In genomic region chr7:1479287-1479686, GRCh38 we compare ENCODE assay signal across 34 cellular contexts. TPM values are rescaled to one million over a fixed set of nuclear protein-coding genes. Genes with fewer than 3 reads are reported as not detected.
DNase-seq lines count a peak whose midpoint lies in the region; ATAC-seq, FAIRE-seq and TF ChIP-seq lines count a peak whose summit lies in the region.
"Had no signal": no experiment of that assay in that cellular context is flagged by ENCODE, and none has a peak within 500 bp of the region (broad histone marks: within the 10 kb centered on the region; RNA-seq: fewer than 3 reads in every experiment).

No MANE protein-coding gene starts in this region.

- DNase-seq in HepG2 (ENCODE audit: low spot score) (no peak), right lobe of liver (no peak), H7 (peak; percentile 59), K562 (ENCODE audit: extremely low read depth in 1 of 4, low spot score in 3 of 4) (no peak), DMS53 (lab: John Stamatoyannopoulos, UW) (no peak), retina (no peak)
- DNase-seq: 8988T; ACHN; AML-193; BE2C; C1 segment of cervical spinal cord; Caco-2; Calu3; CD4-positive, alpha-beta memory T cell; CD4-positive, alpha-beta T cell; CD4-positive, CD25-positive, alpha-beta regulatory T cell; CD8-positive, alpha-beta memory T cell; CD8-positive, alpha-beta T cell; COR-L47; DMS 273 treated with DMSO at 0.1 percent for 48 hours; DMS153; DMS79; DMS79 treated with DMSO at 0.1 percent for 48 hours; DND-41; EL had no signal

- intact Hi-C loops in HepG2 (cut with micrococcal nuclease; ENCODE audit: unreplicated experiment) (no loop called here), right lobe of liver (cut with DNase I) (loop anchor here in 1 of 2 donors (10.0 kb wide), 1 partner anchor 54 kb away; no protein-coding TSS in a partner anchor), K562 (cut with micrococcal nuclease) (no loop called here)

- H3K4me2 ChIP-seq in HepG2 (ENCODE audit: low read depth, low read length) = no peak overlapping the region
- H3K4me2 ChIP-seq in K562 (ENCODE audit: insufficient read depth, low read length) = no peak overlapping the region
- H3K4me2 ChIP-seq: A549; BLaER1; BLaER1 treated with 17β-estradiol and CSF1 and Interleukin-3, amounts not matched to agents 10 nM and 100 nM had no signal

- POLR2A ChIA-PET in HepG2 (lab: Yijun Ruan, JAX) (no interaction called here), K562 (lab: Yijun Ruan, JAX) (interaction anchor here (0.7 kb wide), 2 partner anchors 225 to 248 kb away, joined by 3 read pairs; no protein-coding TSS in a partner anchor)

- no peaks in the 10 kb centered on the region for H3K9me1 ChIP-seq in K562 (ENCODE audit: control insufficient read depth, insufficient read depth, low read length)

- H3K27ac ChIP-seq in HepG2 (ENCODE audit: extremely low read length, insufficient read depth, low read length) (no peak overlapping the region), right lobe of liver (no peak overlapping the region), HUES6 (ENCODE audit: low read depth, low read length) (0 out of 2 replicates have a peak overlapping the region, but pooled peaks have one; percentile 11), K562 (ENCODE audit: extremely low read depth, low read depth, low read length) (no peak overlapping the region)
- H3K27ac ChIP-seq: 22Rv1; A549; BLaER1; BLaER1 treated with 17β-estradiol and CSF1 and Interleukin-3, amounts not matched to agents 10 nM and 100 nM; C4-2B had no signal

- H3K27me3 ChIP-seq in HepG2 (ENCODE audit: control insufficient read depth in 1 of 2, insufficient read depth in 2 of 2, low read length in 2 of 2) (no peaks in the 10 kb centered on the region), right lobe of liver (no peaks in the 10 kb centered on the region), H7 (ENCODE audit: control insufficient read depth, insufficient read depth, low read length) (no peaks in the 10 kb centered on the region), HUES6 (ENCODE audit: control insufficient read depth, insufficient read depth, low read length) (no peaks in the 10 kb centered on the region), K562 (ENCODE audit: control insufficient read depth in 2 of 2, insufficient read depth in 2 of 2, low read length in 2 of 2) (no peaks in the 10 kb centered on the region)
- H3K27me3 ChIP-seq: BE2C; BLaER1; BLaER1 treated with 17β-estradiol and CSF1 and Interleukin-3, amounts not matched to agents 10 nM and 100 nM had no signal

- H3K4me3 ChIP-seq in HepG2 (replicated peaks in 1 of 3; ENCODE audit: insufficient read depth in 1 of 3, low read depth in 2 of 3, low read length in 3 of 3) (no peak overlapping the region), right lobe of liver (no peak overlapping the region), H7 (ENCODE audit: insufficient read depth, low read depth, low read length) (no peak overlapping the region), HUES6 (ENCODE audit: low read depth, low read length) (no peak overlapping the region), K562 (no peak overlapping the region)
- H3K4me3 ChIP-seq: A549; BLaER1; BLaER1 treated with 17β-estradiol and CSF1 and Interleukin-3, amounts not matched to agents 10 nM and 100 nM had no signal

- H3K9ac ChIP-seq in HepG2 (ENCODE audit: insufficient read depth, low read depth, low read length) = no peak overlapping the region
- H3K9ac ChIP-seq in HUES6 (ENCODE audit: low read length) = no peak overlapping the region
- no peak overlapping the region for H3K9ac ChIP-seq in K562 (ENCODE audit: insufficient read depth in 1 of 2, low read depth in 2 of 2, low read length in 2 of 2)
- H3K9ac ChIP-seq: BLaER1 had no signal

- peaks cover 15 to 17% of the 10 kb centered on the region in 2 experiments; a peak in 4 of 5 replicates for H3K36me3 ChIP-seq in HepG2 (replicated peaks in 1 of 2; ENCODE audit: control insufficient read depth in 1 of 2, insufficient read depth in 2 of 2, low read length in 2 of 2)
- H3K36me3 ChIP-seq in right lobe of liver = peaks cover 0 to 48% (median 7%) of the 10 kb centered on the region in 4 donors
- peaks cover 18% of the 10 kb centered on the region for H3K36me3 ChIP-seq in H7 (replicated peaks; ENCODE audit: control insufficient read depth, insufficient read depth, low read length)
- H3K36me3 ChIP-seq in HUES6 (ENCODE audit: control insufficient read depth, insufficient read depth, low read length) = peaks cover 96% of the 10 kb centered on the region
- peaks cover 83% of the 10 kb centered on the region; the same call in 1 of the 3 replicates for H3K36me3 ChIP-seq in K562 (ENCODE audit: control insufficient read depth, insufficient read depth, low read length)

- 100% methylated on average over 17 of the region's 24 CpGs for WGBS in HepG2 (ENCODE audit: low lambda C conversion rate)
- 55% methylated on average over 7 of the region's 24 CpGs for WGBS in right lobe of liver (ENCODE audit: insufficient coverage, low coverage, low lambda C conversion rate, missing lambda C conversion rate)
- 94% methylated on average over 13 of the region's 24 CpGs for WGBS in K562 (ENCODE audit: insufficient coverage, low coverage, missing lambda C conversion rate)

- H3K79me2 ChIP-seq in HepG2 (ENCODE audit: insufficient read depth, low read length) = no peaks in the 10 kb centered on the region
- no peaks in the 10 kb centered on the region for H3K79me2 ChIP-seq in K562 (ENCODE audit: control insufficient read depth, insufficient read depth, low read length)

- TF ChIP-seq RAD21 in HepG2 (CRISPR knock-in tag; IDR thresholded peaks at IDR 0.05) = no peak
- no peak for TF ChIP-seq RAD21 in K562 (CRISPR knock-in tag; conservative IDR thresholded peaks at IDR 0.05 in 1 of 2, IDR thresholded peaks at IDR 0.05 in 1 of 2)

- no peaks in the 10 kb centered on the region for H3K4me1 ChIP-seq in HepG2 (ENCODE audit: insufficient read depth, low read length)
- no peaks in the 10 kb centered on the region for H3K4me1 ChIP-seq in right lobe of liver
- H3K4me1 ChIP-seq in HUES6 (ENCODE audit: control insufficient read depth, insufficient read depth, low read length) = no peaks in the 10 kb centered on the region
- H3K4me1 ChIP-seq in K562 (replicated peaks in 1 of 2; ENCODE audit: control insufficient read depth in 2 of 2, insufficient read depth in 2 of 2, low read length in 2 of 2) = peaks cover 0 to 30% of the 10 kb centered on the region in 2 experiments; a peak in 2 of 5 replicates
- H3K4me1 ChIP-seq: BE2C, BLaER1, Caco-2 had no signal

- H4K20me1 ChIP-seq in HepG2 (ENCODE audit: insufficient read depth, low read length) = no peaks in the 10 kb centered on the region
- H4K20me1 ChIP-seq in K562 (replicated peaks; ENCODE audit: control insufficient read depth, insufficient read depth, low read length) = no peaks in the 10 kb centered on the region

- in situ Hi-C loops in HepG2 (cut with HindIII; ENCODE audit: extremely low pct_ligation_motif_present, low pct_unique_long_range_greater_than_20kb) (no loop called here), K562 (cut with MboI) (loop anchor here (5.0 kb wide), 1 partner anchor 257 kb away; no protein-coding TSS in a partner anchor)

- no peak for TF ChIP-seq POLR2A in HepG2 (IDR thresholded peaks at IDR 0.05; ENCODE audit: insufficient read depth in 1 of 2, low read depth in 2 of 2, low read length in 2 of 2)
- no peak for TF ChIP-seq POLR2A in right lobe of liver (IDR thresholded peaks at IDR 0.05)
- no peak for TF ChIP-seq POLR2A in K562 (conservative IDR thresholded peaks at IDR 0.05)

- TF ChIP-seq CTCF in HepG2 (CRISPR knock-in tag; IDR thresholded peaks at IDR 0.05) (no peak), right lobe of liver (IDR thresholded peaks at IDR 0.05) (no peak), K562 (IDR thresholded peaks at IDR 0.05 in 2 of 3, conservative IDR thresholded peaks at IDR 0.05 in 1 of 3; ENCODE audit: insufficient read depth in 2 of 3, low read depth in 1 of 3, low read length in 3 of 3) (no peak)

- no TSS peak for BruUV-seq in HepG2 (replicated peaks; lab: Mats Ljungman, UMichigan)
- no TSS peak for BruUV-seq in K562 (replicated peaks; lab: Mats Ljungman, UMichigan)

- no peak for ATAC-seq in HepG2
- ATAC-seq in right lobe of liver = no peak
- ATAC-seq in K562 = no peak
- no peak for ATAC-seq in HG03469 (IDR thresholded peaks at IDR 0.05; ENCODE audit: unreplicated experiment)
- ATAC-seq: A549; CD8-positive, alpha-beta T cell had no signal

- H3K9me3 ChIP-seq in HepG2 (ENCODE audit: low read length) (no peaks in the 10 kb centered on the region), right lobe of liver (no peaks in the 10 kb centered on the region), HUES6 (ENCODE audit: control insufficient read depth, insufficient read depth, low read depth, low read length) (no peaks in the 10 kb centered on the region), K562 (replicated peaks; ENCODE audit: control insufficient read depth, insufficient read depth, low read depth, low read length) (no peaks in the 10 kb centered on the region)
- H3K9me3 ChIP-seq: A549; BE2C; BLaER1; BLaER1 treated with 17β-estradiol and CSF1 and Interleukin-3, amounts not matched to agents 10 nM and 100 nM; Caco-2 had no signal

- no peak for FAIRE-seq in HepG2 (lab: Jason Lieb, UNC)
- FAIRE-seq in K562 (lab: Jason Lieb, UNC) = no peak
- FAIRE-seq: A204.1, A549, D721Med had no signal

- CTCF ChIA-PET in HepG2 (lab: Yijun Ruan, JAX; ENCODE audit: low intra/inter-chr PET ratio, low total read pairs) (no interaction called here), K562 (lab: Yijun Ruan, JAX; ENCODE audit: low intra/inter-chr PET ratio) (no interaction called here)

- H2AFZ ChIP-seq in HepG2 (ENCODE audit: low read length) = no peak overlapping the region
- no peak overlapping the region for H2AFZ ChIP-seq in K562 (ENCODE audit: low read depth, low read length)

- TF ChIP-seq EP300 in HepG2 (IDR thresholded peaks at IDR 0.05; ENCODE audit: low read depth in 2 of 2, low read length in 2 of 2) (no peak), HepG2 (CRISPR knock-in tag; IDR thresholded peaks at IDR 0.05; ENCODE audit: borderline replicate concordance) (no peak), K562 (IDR thresholded peaks at IDR 0.05; ENCODE audit: low read length) (no peak)

RNA-seq across cellular contexts. Expression of gene MICALL2, which starts 20.0 kb away (rescaled TPM):
- total RNA-seq in HepG2 (2016; rRNA removed; fragmentation: Illumina TruSeq; extraction: Trizol) (1.8 and 5.8 TPM in 2 replicates), right lobe of liver (10 to 100 TPM in 5 of 6 experiments, 1 to 10 TPM in 1; 8.2 to 23.8 (median 13.6) TPM), K562 (2014; rRNA removed) (59.0 and 71.5 TPM in 2 replicates), K562 (2014; rRNA removed; fragmentation: Illumina TruSeq; extraction: Trizol) (6.9 and 9.5 TPM in 2 replicates), K562 (2015; rRNA removed; fragmentation: Illumina TruSeq; extraction: Trizol) (26.9 and 32.7 TPM in 2 replicates), K562 (2021) (102 and 103 TPM in 2 replicates)
- total RNA-seq in HepG2 (2016; cell fraction: cytosol; rRNA removed; fragmentation: Illumina TruSeq; extraction: Trizol; ENCODE audit: low read depth) = 5.5 and 6.3 TPM in 2 replicates
- 2.1 and 6.3 TPM in 2 replicates for total RNA-seq in HepG2 (2016; cell fraction: insoluble cytoplasmic fraction; rRNA removed; fragmentation: Illumina TruSeq; extraction: Trizol)
- total RNA-seq in HepG2 (2016; cell fraction: membrane; rRNA removed; fragmentation: Illumina TruSeq; extraction: Trizol) = 2.9 and 3.0 TPM in 2 replicates
- 7.9 and 10.2 TPM in 2 replicates for total RNA-seq in HepG2 (2016; cell fraction: nucleus; rRNA removed; fragmentation: Illumina TruSeq; extraction: Trizol)
- polyA plus RNA-seq in HepG2 (2011; rRNA removed) (12.4 and 15.0 TPM in 2 replicates), K562 (2011; rRNA removed) (17.0 and 42.5 TPM in 2 replicates), K562 (2014; fragmentation: Illumina TruSeq; extraction: Trizol) (13.2 and 29.8 TPM in 2 replicates), K562 (2014; fragmentation: Nextera tagmentation; extraction: Ambion mirVana) (1 to 10 TPM; 1.8 to 2.2 TPM), K562 (2014; rRNA removed) (91.2 and 99.3 TPM in 2 replicates)
- polyA plus RNA-seq in HepG2 (2011; cell fraction: cytosol; rRNA removed) = 2.3 and 4.4 TPM in 2 replicates
- polyA plus RNA-seq in HepG2 (2011; cell fraction: nucleus; rRNA removed) = 231 and 294 TPM in 2 replicates
- polyA plus RNA-seq in HepG2 (2012) = 5.9 and 10.1 TPM in 2 replicates
- polyA plus RNA-seq in HepG2 (2016; cell fraction: cytosol; fragmentation: Illumina TruSeq; extraction: Trizol; ENCODE audit: low read depth) = 1.1 and 1.7 TPM in 2 replicates
- polyA plus RNA-seq in HepG2 (2016; cell fraction: insoluble cytoplasmic fraction; fragmentation: Illumina TruSeq; extraction: Trizol; ENCODE audit: low read depth) = 1.9 and 2.3 TPM in 2 replicates
- 1.3 and 1.7 TPM in 2 replicates for polyA plus RNA-seq in HepG2 (2016; cell fraction: membrane; fragmentation: Illumina TruSeq; extraction: Trizol; ENCODE audit: low read depth)
- polyA plus RNA-seq in HepG2 (2016; cell fraction: nucleus; fragmentation: Illumina TruSeq; extraction: Trizol; ENCODE audit: insufficient read depth, low read depth) = 32.1 and 32.9 TPM in 2 replicates
- polyA minus RNA-seq in HepG2 (2011; rRNA and poly(A)+ RNA removed; ENCODE audit: low replicate concordance) = 17.6 and 22.4 TPM in 2 replicates
- 2.2 and 2.5 TPM in 2 replicates for polyA minus RNA-seq in HepG2 (2011; cell fraction: cytosol; rRNA and poly(A)+ RNA removed)
- 26.2 and 30.8 TPM in 2 replicates for polyA minus RNA-seq in HepG2 (2011; cell fraction: nucleus; rRNA and poly(A)+ RNA removed)
- 5.2 and 7.6 TPM in 2 replicates for total RNA-seq in H7 (2014; rRNA removed; shearing (Covaris generic))
- 266 and 844 TPM in 2 replicates for total RNA-seq in K562 (2011; cell fraction: chromatin; rRNA removed; ENCODE audit: low replicate concordance)
- total RNA-seq in K562 (2011; cell fraction: nucleolus; rRNA removed) = 502 and 577 TPM in 2 replicates
- total RNA-seq in K562 (2011; cell fraction: nucleoplasm; rRNA removed) = 359 and 406 TPM in 2 replicates
- polyA plus RNA-seq in K562 (2011; cell fraction: cytosol; rRNA removed) = 14.6 and 28.0 TPM in 2 replicates
- polyA plus RNA-seq in K562 (2011; cell fraction: nucleus; rRNA removed) = 444 and 528 TPM in 2 replicates
- 61.2 and 74.6 TPM in 2 replicates for polyA plus RNA-seq in K562 (2012)
- polyA minus RNA-seq in K562 (2011; rRNA and poly(A)+ RNA removed) = 53.2 and 57.7 TPM in 2 replicates
- 17.9 and 22.2 TPM in 2 replicates for polyA minus RNA-seq in K562 (2011; cell fraction: cytosol; rRNA and poly(A)+ RNA removed)
- 91.7 and 109 TPM in 2 replicates for polyA minus RNA-seq in K562 (2011; cell fraction: nucleus; rRNA and poly(A)+ RNA removed)

RNA-seq across cellular contexts. Expression of gene INTS1, which starts 24.9 kb away (rescaled TPM):
- total RNA-seq in HepG2 (2016; rRNA removed; fragmentation: Illumina TruSeq; extraction: Trizol) (17.3 and 29.0 TPM in 2 replicates), right lobe of liver (10 to 100 TPM; 30.1 to 49.6 (median 41.2) TPM), K562 (2014; rRNA removed) (34.9 and 39.7 TPM in 2 replicates), K562 (2014; rRNA removed; fragmentation: Illumina TruSeq; extraction: Trizol) (4.1 and 6.8 TPM in 2 replicates), K562 (2015; rRNA removed; fragmentation: Illumina TruSeq; extraction: Trizol) (19.2 and 20.1 TPM in 2 replicates), K562 (2021) (105 and 119 TPM in 2 replicates)
- 5.1 and 5.5 TPM in 2 replicates for total RNA-seq in HepG2 (2016; cell fraction: cytosol; rRNA removed; fragmentation: Illumina TruSeq; extraction: Trizol; ENCODE audit: low read depth)
- 10.4 and 29.7 TPM in 2 replicates for total RNA-seq in HepG2 (2016; cell fraction: insoluble cytoplasmic fraction; rRNA removed; fragmentation: Illumina TruSeq; extraction: Trizol)
- total RNA-seq in HepG2 (2016; cell fraction: membrane; rRNA removed; fragmentation: Illumina TruSeq; extraction: Trizol) = 7.6 and 9.1 TPM in 2 replicates
- 41.5 and 48.7 TPM in 2 replicates for total RNA-seq in HepG2 (2016; cell fraction: nucleus; rRNA removed; fragmentation: Illumina TruSeq; extraction: Trizol)
- polyA plus RNA-seq in HepG2 (2011; rRNA removed) (13.7 and 18.2 TPM in 2 replicates), K562 (2011; rRNA removed) (12.0 and 28.0 TPM in 2 replicates), K562 (2014; fragmentation: Illumina TruSeq; extraction: Trizol) (18.5 and 66.3 TPM in 2 replicates), K562 (2014; fragmentation: Nextera tagmentation; extraction: Ambion mirVana) (1 to 10 TPM in 1 of 2 experiments, under 1 TPM in 1; 0.34 to 1.7 TPM), K562 (2014; rRNA removed) (46.7 and 55.1 TPM in 2 replicates)
- polyA plus RNA-seq in HepG2 (2011; cell fraction: cytosol; rRNA removed) = 13.7 and 18.1 TPM in 2 replicates
- polyA plus RNA-seq in HepG2 (2011; cell fraction: nucleus; rRNA removed) = 167 and 254 TPM in 2 replicates
- 20.5 and 22.5 TPM in 2 replicates for polyA plus RNA-seq in HepG2 (2012)
- polyA plus RNA-seq in HepG2 (2016; cell fraction: cytosol; fragmentation: Illumina TruSeq; extraction: Trizol; ENCODE audit: low read depth) = 3.9 and 4.3 TPM in 2 replicates
- polyA plus RNA-seq in HepG2 (2016; cell fraction: insoluble cytoplasmic fraction; fragmentation: Illumina TruSeq; extraction: Trizol; ENCODE audit: low read depth) = 11.9 and 26.2 TPM in 2 replicates
- polyA plus RNA-seq in HepG2 (2016; cell fraction: membrane; fragmentation: Illumina TruSeq; extraction: Trizol; ENCODE audit: low read depth) = 6.0 and 6.1 TPM in 2 replicates
- polyA plus RNA-seq in HepG2 (2016; cell fraction: nucleus; fragmentation: Illumina TruSeq; extraction: Trizol; ENCODE audit: insufficient read depth, low read depth) = 118 and 123 TPM in 2 replicates
- 33.5 and 55.8 TPM in 2 replicates for polyA minus RNA-seq in HepG2 (2011; rRNA and poly(A)+ RNA removed; ENCODE audit: low replicate concordance)
- 18.4 and 23.7 TPM in 2 replicates for polyA minus RNA-seq in HepG2 (2011; cell fraction: cytosol; rRNA and poly(A)+ RNA removed)
- 25.5 and 29.1 TPM in 2 replicates for polyA minus RNA-seq in HepG2 (2011; cell fraction: nucleus; rRNA and poly(A)+ RNA removed)
- 71.8 and 78.7 TPM in 2 replicates for total RNA-seq in H7 (2014; rRNA removed; shearing (Covaris generic))
- 67.2 and 276 TPM in 2 replicates for total RNA-seq in K562 (2011; cell fraction: chromatin; rRNA removed; ENCODE audit: low replicate concordance)
- 199 and 200 TPM in 2 replicates for total RNA-seq in K562 (2011; cell fraction: nucleolus; rRNA removed)
- total RNA-seq in K562 (2011; cell fraction: nucleoplasm; rRNA removed) = 92.5 and 92.7 TPM in 2 replicates
- polyA plus RNA-seq in K562 (2011; cell fraction: cytosol; rRNA removed) = 17.5 and 46.7 TPM in 2 replicates
- polyA plus RNA-seq in K562 (2011; cell fraction: nucleus; rRNA removed) = 146 and 297 TPM in 2 replicates
- 62.7 and 64.6 TPM in 2 replicates for polyA plus RNA-seq in K562 (2012)
- polyA minus RNA-seq in K562 (2011; rRNA and poly(A)+ RNA removed) = 9.8 and 11.1 TPM in 2 replicates
- 38.7 and 69.3 TPM in 2 replicates for polyA minus RNA-seq in K562 (2011; cell fraction: cytosol; rRNA and poly(A)+ RNA removed)
- 52.6 and 57.9 TPM in 2 replicates for polyA minus RNA-seq in K562 (2011; cell fraction: nucleus; rRNA and poly(A)+ RNA removed)

RNA-seq across cellular contexts. Expression of gene MAFK, which starts 51.2 kb away (rescaled TPM):
- 9.2 and 10.4 TPM in 2 replicates for total RNA-seq in HepG2 (2016; rRNA removed; fragmentation: Illumina TruSeq; extraction: Trizol)
- 1.4 and 1.5 TPM in 2 replicates for total RNA-seq in HepG2 (2016; cell fraction: cytosol; rRNA removed; fragmentation: Illumina TruSeq; extraction: Trizol; ENCODE audit: low read depth)
- 8.1 and 11.1 TPM in 2 replicates for total RNA-seq in HepG2 (2016; cell fraction: insoluble cytoplasmic fraction; rRNA removed; fragmentation: Illumina TruSeq; extraction: Trizol)
- total RNA-seq in HepG2 (2016; cell fraction: membrane; rRNA removed; fragmentation: Illumina TruSeq; extraction: Trizol) = 4.0 and 4.6 TPM in 2 replicates
- total RNA-seq in HepG2 (2016; cell fraction: nucleus; rRNA removed; fragmentation: Illumina TruSeq; extraction: Trizol) = 6.5 TPM in 2 replicates
- polyA plus RNA-seq in HepG2 (2011; rRNA removed) = 7.3 and 13.8 TPM in 2 replicates
- 6.2 and 7.3 TPM in 2 replicates for polyA plus RNA-seq in HepG2 (2011; cell fraction: cytosol; rRNA removed)
- 63.2 and 72.7 TPM in 2 replicates for polyA plus RNA-seq in HepG2 (2011; cell fraction: nucleus; rRNA removed)
- polyA plus RNA-seq in HepG2 (2012) = 15.2 and 31.6 TPM in 2 replicates
- polyA plus RNA-seq in HepG2 (2016; cell fraction: cytosol; fragmentation: Illumina TruSeq; extraction: Trizol; ENCODE audit: low read depth) = 0.54 and 0.61 TPM in 2 replicates
- polyA plus RNA-seq in HepG2 (2016; cell fraction: insoluble cytoplasmic fraction; fragmentation: Illumina TruSeq; extraction: Trizol; ENCODE audit: low read depth) = 6.5 and 8.2 TPM in 2 replicates
- 1.9 TPM in 2 replicates for polyA plus RNA-seq in HepG2 (2016; cell fraction: membrane; fragmentation: Illumina TruSeq; extraction: Trizol; ENCODE audit: low read depth)
- 19.6 and 20.9 TPM in 2 replicates for polyA plus RNA-seq in HepG2 (2016; cell fraction: nucleus; fragmentation: Illumina TruSeq; extraction: Trizol; ENCODE audit: insufficient read depth, low read depth)
- polyA minus RNA-seq in HepG2 (2011; rRNA and poly(A)+ RNA removed; ENCODE audit: low replicate concordance) = 11.1 and 17.4 TPM in 2 replicates
- 12.7 and 12.8 TPM in 2 replicates for polyA minus RNA-seq in HepG2 (2011; cell fraction: cytosol; rRNA and poly(A)+ RNA removed)
- polyA minus RNA-seq in HepG2 (2011; cell fraction: nucleus; rRNA and poly(A)+ RNA removed) = 10.8 and 12.7 TPM in 2 replicates
- total RNA-seq in right lobe of liver = 10 to 100 TPM in 4 of 6 experiments, 1 to 10 TPM in 2; 6.9 to 29.7 (median 13.1) TPM
- total RNA-seq in H7 (2014; rRNA removed; shearing (Covaris generic)) = 14.8 and 23.1 TPM in 2 replicates
- 8.5 and 20.5 TPM in 2 replicates for total RNA-seq in K562 (2011; cell fraction: chromatin; rRNA removed; ENCODE audit: low replicate concordance)
- total RNA-seq in K562 (2011; cell fraction: nucleolus; rRNA removed) = 11.2 and 12.1 TPM in 2 replicates
- total RNA-seq in K562 (2011; cell fraction: nucleoplasm; rRNA removed) = 5.1 and 7.6 TPM in 2 replicates
- total RNA-seq in K562 (2014; rRNA removed) = 11.7 and 15.6 TPM in 2 replicates
- 1.1 and 1.3 TPM in 2 replicates for total RNA-seq in K562 (2014; rRNA removed; fragmentation: Illumina TruSeq; extraction: Trizol)
- 4.7 and 5.5 TPM in 2 replicates for total RNA-seq in K562 (2015; rRNA removed; fragmentation: Illumina TruSeq; extraction: Trizol)
- total RNA-seq in K562 (2021) = 17.6 and 24.4 TPM in 2 replicates
- polyA plus RNA-seq in K562 (2011; rRNA removed) = 2.1 and 4.9 TPM in 2 replicates
- 3.8 and 5.1 TPM in 2 replicates for polyA plus RNA-seq in K562 (2011; cell fraction: cytosol; rRNA removed)
- polyA plus RNA-seq in K562 (2011; cell fraction: nucleus; rRNA removed) = 9.8 and 26.1 TPM in 2 replicates
- polyA plus RNA-seq in K562 (2012) = 11.2 and 12.1 TPM in 2 replicates
- 3.7 and 6.9 TPM in 2 replicates for polyA plus RNA-seq in K562 (2014; fragmentation: Illumina TruSeq; extraction: Trizol)
- polyA plus RNA-seq in K562 (2014; fragmentation: Nextera tagmentation; extraction: Ambion mirVana) = under 1 TPM; 0.04 to 0.07 TPM
- 12.8 and 13.5 TPM in 2 replicates for polyA plus RNA-seq in K562 (2014; rRNA removed)
- polyA minus RNA-seq in K562 (2011; rRNA and poly(A)+ RNA removed) = 0.66 and 1.1 TPM in 2 replicates
- 5.5 and 7.7 TPM in 2 replicates for polyA minus RNA-seq in K562 (2011; cell fraction: cytosol; rRNA and poly(A)+ RNA removed)
- 3.6 and 3.8 TPM in 2 replicates for polyA minus RNA-seq in K562 (2011; cell fraction: nucleus; rRNA and poly(A)+ RNA removed)

Comparison
In these comparisons a context has a peak if more than half of its experiments do, and no peak if none do; other contexts are left out.
1. Of the 241 proteins assayed by ChIP-seq in both HepG2 and K562: peak only in HepG2: none; only in K562: POLR2G; in both: none; in neither: 240.